Comparison of ENCODE assay signal across 9 cellular contexts in the genomic region with DNA sequence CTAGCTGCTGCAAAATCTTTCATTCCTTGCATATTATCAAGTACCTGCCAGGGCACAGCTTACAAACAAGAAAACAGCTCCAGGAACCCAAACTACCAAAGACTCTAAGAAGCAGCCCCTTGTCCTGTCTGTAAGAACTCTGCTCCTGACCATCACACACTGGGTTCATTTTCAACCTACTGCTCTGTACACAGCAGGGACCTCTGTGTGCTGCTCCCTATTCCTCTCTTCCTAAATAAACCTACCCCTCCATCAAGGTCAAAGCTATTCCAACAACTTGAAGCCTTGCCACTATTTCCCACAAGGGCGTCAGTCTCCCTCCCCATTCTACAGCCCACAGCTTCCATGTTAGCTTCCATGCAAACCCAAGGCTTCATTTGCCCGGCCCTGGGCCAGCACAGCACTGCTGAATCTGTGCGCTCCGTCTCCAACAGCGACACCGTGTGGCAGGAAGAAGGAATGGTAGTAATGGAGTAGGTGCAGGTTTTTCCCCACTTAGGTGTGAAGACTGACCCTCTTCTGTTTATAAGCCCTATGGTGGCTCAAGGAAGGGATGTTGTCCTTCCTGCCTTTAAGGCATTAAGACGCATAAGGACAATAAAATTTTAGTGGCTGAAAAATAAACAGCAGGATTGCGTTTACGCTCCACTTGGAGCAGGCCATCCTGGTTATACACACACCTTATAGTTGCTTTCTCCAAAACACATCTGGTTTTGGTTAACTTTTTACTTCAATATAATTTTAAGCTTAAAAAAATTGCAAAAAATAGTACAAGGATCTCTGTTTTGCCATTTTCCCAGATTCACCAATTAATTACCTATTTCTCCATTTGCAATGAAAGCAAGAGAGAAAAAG.
DNase-seq lines count a peak whose midpoint lies in the region; ATAC-seq and TF ChIP-seq lines count a peak whose summit lies in the region.
"Had no signal": no experiment of that assay in that cellular context is flagged by ENCODE, and none has a peak within 500 bp of the region (broad histone marks: within the 10 kb centered on the region; RNA-seq: fewer than 3 reads in every experiment).

No MANE protein-coding gene starts in this region.

- peaks cover 13% of the 10 kb centered on the region for H3K9me3 Mint-ChIP-seq in activated naive CD4-positive, alpha-beta T cell treated with anti-CD3 and anti-CD28 coated beads, Interleukin-2, amount 10 ng/mL, durations not matched to agents 7 days and 5 days

- ATAC-seq in heart right ventricle (peak; percentile 88 to 95 (median 92)), GM18861 (IDR thresholded peaks at IDR 0.05; ENCODE audit: unreplicated experiment) (no peak), GM19455 (IDR thresholded peaks at IDR 0.05; ENCODE audit: unreplicated experiment) (no peak)

- H3K27me3 ChIP-seq in heart right ventricle = no peaks in the 10 kb centered on the region

- peak; percentile 81 to 92 (median 89) for TF ChIP-seq CTCF in heart right ventricle (IDR thresholded peaks at IDR 0.05)

- H3K4me1 ChIP-seq in heart right ventricle = peaks cover 0 to 11% (median 0%) of the 10 kb centered on the region in 9 donors

- intact Hi-C loops in heart right ventricle (cut with DNase I) = loop anchor here in 9 of 10 donors (2.0 to 10.0 kb wide), 9 partner anchors 51 to 543 kb away; a partner anchor contains a TSS

- H3K27ac Mint-ChIP-seq in activated naive CD4-positive, alpha-beta T cell treated with anti-CD3 and anti-CD28 coated beads, Interleukin-2, amount 10 ng/mL, durations not matched to agents 7 days and 5 days = no peak overlapping the region
- H3K27ac Mint-ChIP-seq: activated B cell treated with CpG ODN at 0.5 μM for 24 hours had no signal

- WGBS in heart right ventricle, 2 donors = 30 to 31% methylated on average over 9 of the region's 9 CpGs

- no peaks in the 10 kb centered on the region for H3K36me3 ChIP-seq in heart right ventricle

- H3K9me3 ChIP-seq in heart right ventricle = peaks cover 0 to 26% (median 0%) of the 10 kb centered on the region in 11 donors

- H3K27ac ChIP-seq in heart right ventricle = no peak overlapping the region

- no peak overlapping the region for H3K4me3 Mint-ChIP-seq in activated naive CD4-positive, alpha-beta T cell treated with anti-CD3 and anti-CD28 coated beads, Interleukin-2, amount 10 ng/mL, durations not matched to agents 7 days and 5 days
- H3K4me3 Mint-ChIP-seq: activated B cell treated with CpG ODN at 0.5 μM for 24 hours had no signal

- CTCF ChIA-PET in activated naive CD4-positive, alpha-beta T cell treated with anti-CD3 and anti-CD28 coated beads, Interleukin-2, amount 10 ng/mL, durations not matched to agents 7 days and 5 days (lab: Charles Lee) = interaction anchor here (0.7 to 2.8 kb wide), 15 partner anchors 9 to 899 kb away, joined by 3 to 28 read pairs (median 4); no protein-coding TSS in a partner anchor

- H3K4me1 Mint-ChIP-seq in activated naive CD4-positive, alpha-beta T cell treated with anti-CD3 and anti-CD28 coated beads, Interleukin-2, amount 10 ng/mL, durations not matched to agents 7 days and 5 days = no peaks in the 10 kb centered on the region
- H3K4me1 Mint-ChIP-seq: activated B cell treated with CpG ODN at 0.5 μM for 24 hours had no signal

- H3K4me3 ChIP-seq in heart right ventricle = no peak overlapping the region

- no peaks in the 10 kb centered on the region for H3K36me3 Mint-ChIP-seq in activated naive CD4-positive, alpha-beta T cell treated with anti-CD3 and anti-CD28 coated beads, Interleukin-2, amount 10 ng/mL, durations not matched to agents 7 days and 5 days

- peak; percentile 3 for DNase-seq in DMS 273 treated with DMSO at 0.1 percent for 48 hours (lab: John Stamatoyannopoulos, UW)
- peak; percentile 65 for DNase-seq in H4 (ENCODE audit: low spot score)
- DNase-seq in NCI-H510A treated with DMSO at 0.1 percent for 48 hours (lab: John Stamatoyannopoulos, UW) = peak; percentile 87
- peak; percentile 50 for DNase-seq in activated naive CD4-positive, alpha-beta T cell treated with anti-CD3 and anti-CD28 coated beads, Interleukin-2, amount 10 ng/mL, durations not matched to agents 7 days and 5 days
- peak; percentile 73 to 77 for DNase-seq in heart right ventricle
- peak; percentile 69 for DNase-seq in retina
- DNase-seq: activated B cell treated with CpG ODN at 0.5 μM for 24 hours had no signal

- peaks cover 9% of the 10 kb centered on the region for H3K27me3 Mint-ChIP-seq in activated naive CD4-positive, alpha-beta T cell treated with anti-CD3 and anti-CD28 coated beads, Interleukin-2, amount 10 ng/mL, durations not matched to agents 7 days and 5 days

Comparison
In these comparisons a context has a peak if more than half of its experiments do, and no peak if none do; other contexts are left out.
1. DNase-seq: peak in every context shown above with its lines; median percentile 87 in NCI-H510A treated with DMSO at 0.1 percent for 48 hours; 75 in heart right ventricle; 69 in retina; 65 in H4; 50 in activated naive CD4-positive, alpha-beta T cell treated with anti-CD3 and anti-CD28 coated beads, Interleukin-2, amount 10 ng/mL, durations not matched to agents 7 days and 5 days; 3 in DMS 273 treated with DMSO at 0.1 percent for 48 hours.
2. ATAC-seq: peak in heart right ventricle (8 of 8); none in GM18861 (single experiment) and GM19455 (single experiment).